8 cellular contexts compared by ENCODE assay signal in genomic region chr11:102318469-102318868, GRCh38. TPM values are rescaled to one million over a fixed set of nuclear protein-coding genes. Genes with fewer than 3 reads are reported as not detected.
A peak's percentile ranks its signal among the peaks of the same experiment; 100 is the strongest.
DNase-seq lines count a peak whose midpoint lies in the region; ATAC-seq and TF ChIP-seq lines count a peak whose summit lies in the region.

No MANE protein-coding gene starts in this region.

- DNase-seq in activated T-cell treated with anti-CD3 and anti-CD28 coated beads, Interleukin-2, amount 50 U/mL, for 1 hour: peak; percentile 59
- DNase-seq in lung (ENCODE audit: low spot score) (no peak), KBM-7 (no peak), ecto neural progenitor cell (ENCODE audit: low spot score) (no peak)

- H3K36me3 ChIP-seq in DOHH2 (ENCODE audit: control insufficient read depth, low read length): peaks cover 12% of the 10 kb centered on the region
- no peaks in the 10 kb centered on the region for H3K36me3 ChIP-seq in lung (ENCODE audit: control insufficient read depth in 2 of 2, insufficient read depth in 2 of 2, low read length in 2 of 2)

- peaks cover 14% of the 10 kb centered on the region for H3F3A ChIP-seq in DOHH2 (ENCODE audit: control insufficient read depth, insufficient read depth)

- H3K9me3 ChIP-seq in DOHH2 (ENCODE audit: control insufficient read depth, insufficient read depth, low read length) (no peaks in the 10 kb centered on the region), lung (ENCODE audit: control insufficient read depth in 2 of 2, insufficient read depth in 1 of 2, low read length in 1 of 2) (no peaks in the 10 kb centered on the region)

- no peaks in the 10 kb centered on the region for H3K9me2 ChIP-seq in DOHH2 (replicated peaks; ENCODE audit: control insufficient read depth, low read length)

- TF ChIP-seq CTCF in DOHH2 (IDR thresholded peaks at IDR 0.05; ENCODE audit: low read depth, low read length, poor library complexity, severe bottlenecking) (no peak), lung (IDR thresholded peaks at IDR 0.05; ENCODE audit: control extremely low read depth, extremely low read depth) (no peak)

- ATAC-seq in HG03432 (IDR thresholded peaks at IDR 0.05; ENCODE audit: unreplicated experiment) (peak; percentile 13), lung (ENCODE audit: insufficient read depth, low FRiP score) (peak; percentile 8), GM19324 (IDR thresholded peaks at IDR 0.05; ENCODE audit: low FRiP score, unreplicated experiment) (no peak), GM18870 (IDR thresholded peaks at IDR 0.05; ENCODE audit: unreplicated experiment) (no peak)

- 84 to 92% methylated on average over 1 of the region's 1 CpG for WGBS in lung, 2 donors

- in situ Hi-C loops in KBM-7 (cut with MboI; ENCODE audit: low pct_unique_long_range_greater_than_20kb, low sequenced_read_pairs): no loop called here

- H3K27ac ChIP-seq in DOHH2 (ENCODE audit: low read depth, low read length) (peak overlapping the region; percentile 54; the same call in 1 of the 2 replicates), lung (ENCODE audit: low read depth in 1 of 2, low read length in 1 of 2) (peak overlapping the region in 1 of 2 donors; percentile 79)

- peaks cover 89% of the 10 kb centered on the region for H3K4me1 ChIP-seq in DOHH2 (ENCODE audit: control insufficient read depth, low read length)
- peaks cover 0 to 7% of the 10 kb centered on the region in 2 donors for H3K4me1 ChIP-seq in lung (ENCODE audit: control insufficient read depth in 2 of 2, insufficient read depth in 2 of 2, low read length in 2 of 2)

- H4K20me1 ChIP-seq in DOHH2 (ENCODE audit: control insufficient read depth, insufficient read depth, low read depth, low read length): no peaks in the 10 kb centered on the region

- H3K27me3 ChIP-seq in DOHH2 (ENCODE audit: control insufficient read depth, low read length) (no peaks in the 10 kb centered on the region), lung (ENCODE audit: control insufficient read depth, insufficient read depth) (no peaks in the 10 kb centered on the region)

- H3K79me2 ChIP-seq in DOHH2 (ENCODE audit: control insufficient read depth, low read length): peaks cover 41% of the 10 kb centered on the region

- peak overlapping the region; percentile 83 for H3K4me2 ChIP-seq in DOHH2 (ENCODE audit: low read length)

- H3K4me3 ChIP-seq in DOHH2 (ENCODE audit: low read length) (peak overlapping the region; percentile 75), lung (peak overlapping the region; percentile 31)

RNA-seq across cellular contexts. Expression of gene BIRC3, which starts 1.2 kb away (rescaled TPM):
- total RNA-seq in lung: 10 to 100 TPM; 20.2 to 44.5 TPM
- 10 to 100 TPM in 1 of 2 donors, 1 to 10 TPM in 1; 8.7 to 61.0 TPM for polyA plus RNA-seq in lung

RNA-seq across cellular contexts. Expression of gene BIRC2, which starts 28.5 kb away (rescaled TPM):
- 10 to 100 TPM; 31.0 to 99.9 TPM for total RNA-seq in lung
- polyA plus RNA-seq in lung: 10 to 100 TPM; 16.7 to 26.7 TPM

Comparison
In these comparisons a context has a peak if more than half of its experiments do, and no peak if none do; other contexts are left out.
1. ATAC-seq: peak in HG03432 (single experiment) and lung (single experiment); none in GM19324 (single experiment) and GM18870 (single experiment).